Comparison of ENCODE assay signal across 8 cellular contexts in the genomic region with DNA sequence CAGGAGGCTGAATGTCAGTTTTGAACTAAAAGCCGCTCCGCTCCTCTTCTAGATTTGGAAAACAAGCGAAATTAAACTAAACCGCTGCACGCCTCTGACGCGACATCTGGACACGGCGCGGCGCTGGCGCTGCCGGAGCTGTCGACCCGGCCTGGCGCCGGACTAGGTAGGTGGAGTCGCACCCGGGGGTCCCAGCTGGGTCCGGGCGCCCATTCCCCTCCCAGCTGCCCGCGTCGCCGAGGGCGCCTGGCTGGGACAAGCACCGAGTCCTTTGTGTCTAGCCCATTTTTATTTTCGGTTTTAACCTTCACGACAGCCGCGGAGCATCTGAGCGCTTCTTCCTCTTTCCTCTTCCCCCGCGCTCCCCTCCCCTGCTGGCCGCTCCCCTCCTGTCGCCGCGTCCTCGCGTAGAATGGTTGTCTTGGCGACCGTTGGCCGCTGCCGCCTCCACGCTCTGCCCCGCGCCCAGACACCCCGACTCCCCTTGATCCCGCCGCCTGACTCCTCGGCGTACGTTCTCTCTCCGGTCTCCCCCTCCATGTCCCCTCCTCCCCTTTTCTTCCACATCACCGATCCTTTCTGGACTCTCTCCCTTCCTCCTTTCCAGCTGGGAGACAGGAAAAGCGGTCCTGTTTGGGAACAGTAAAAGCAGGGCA. TPM values are rescaled to one million over a fixed set of nuclear protein-coding genes. Genes with fewer than 3 reads are reported as not detected.
DNase-seq lines count a peak whose midpoint lies in the region; ATAC-seq and TF ChIP-seq lines count a peak whose summit lies in the region.

No MANE protein-coding gene starts in this region.

- H2AFZ ChIP-seq in neuron (ENCODE audit: low read depth, low read length), result peak overlapping the region; percentile 92

- intact Hi-C loops in upper lobe of right lung (cut with DNase I), result no loop called here

- H3K4me1 ChIP-seq in gastroesophageal sphincter, result peaks cover 0 to 22% (median 0%) of the 10 kb centered on the region in 3 donors
- H3K4me1 ChIP-seq in neuron (ENCODE audit: insufficient read depth, low read length), result peaks cover 21% of the 10 kb centered on the region
- H3K4me1 ChIP-seq in upper lobe of right lung, result no peaks in the 10 kb centered on the region

- peak; percentile 64 for ATAC-seq in GM19468 (IDR thresholded peaks at IDR 0.05; ENCODE audit: extremely low read depth, unreplicated experiment)
- ATAC-seq in HG03565 (IDR thresholded peaks at IDR 0.05; ENCODE audit: unreplicated experiment), result peak; percentile 78
- ATAC-seq in gastroesophageal sphincter, result peak; percentile 84
- peak; percentile 92 for ATAC-seq in upper lobe of right lung

- H3K9me3 ChIP-seq in gastroesophageal sphincter, result no peaks in the 10 kb centered on the region
- H3K9me3 ChIP-seq in neuron (ENCODE audit: low read length), result no peaks in the 10 kb centered on the region
- H3K9me3 ChIP-seq in upper lobe of right lung, result no peaks in the 10 kb centered on the region

- peaks cover 35% of the 10 kb centered on the region for H3K27me3 ChIP-seq in gastroesophageal sphincter
- H3K27me3 ChIP-seq in neuron (ENCODE audit: insufficient read depth, low read length), result peaks cover 77% of the 10 kb centered on the region
- H3K27me3 ChIP-seq in upper lobe of right lung, result peaks cover 24% of the 10 kb centered on the region

- TF ChIP-seq EP300 in gastroesophageal sphincter (IDR thresholded peaks at IDR 0.05), result no peak

- 0% methylated on average over 1 to 43 of the region's 56 CpGs for WGBS in gastroesophageal sphincter (ENCODE audit: low coverage in 1 of 2), 2 donors

- TF ChIP-seq CTCF in gastroesophageal sphincter (IDR thresholded peaks at IDR 0.05) (no peak), upper lobe of right lung (IDR thresholded peaks at IDR 0.05) (no peak)

- no peak for TF ChIP-seq POLR2A in gastroesophageal sphincter (IDR thresholded peaks at IDR 0.05)

- H3K4me3 ChIP-seq in gastroesophageal sphincter, result peak overlapping the region; percentile 71 to 79
- H3K4me3 ChIP-seq in neuron (ENCODE audit: low read length), result peak overlapping the region; percentile 54
- peak overlapping the region; percentile 89 for H3K4me3 ChIP-seq in upper lobe of right lung

- peak overlapping the region; percentile 41 to 87 (median 85) for H3K27ac ChIP-seq in gastroesophageal sphincter
- H3K27ac ChIP-seq in upper lobe of right lung, result peak overlapping the region; percentile 89

- H3K36me3 ChIP-seq in gastroesophageal sphincter (no peaks in the 10 kb centered on the region), neuron (ENCODE audit: insufficient read depth, low read length) (no peaks in the 10 kb centered on the region), upper lobe of right lung (no peaks in the 10 kb centered on the region)

- DNase-seq in DMS 273 treated with DMSO at 0.1 percent for 48 hours (lab: John Stamatoyannopoulos, UW) (peak; percentile 70), OCI-M1 (lab: John Stamatoyannopoulos, UW) (peak; percentile 91), upper lobe of right lung (peak; percentile 91)
- DNase-seq in activated T-helper 9 cell treated with anti-CD3 and anti-CD28 coated beads, Interleukin-2, amount 50 U/mL, for 16 hours (ENCODE audit: low read depth), result peak; percentile 61

RNA-seq across cellular contexts. Expression of a gene that starts 0.5 kb away (rescaled TPM):
- total RNA-seq in gastroesophageal sphincter (1 to 10 TPM in 1 of 4 donors, under 1 TPM in 2, not detected in 1; 0.42 to 3.9 (median 0.69) TPM), upper lobe of right lung (2.3 TPM)

RNA-seq across cellular contexts. Expression of a gene that starts 0.9 kb away (rescaled TPM):
- total RNA-seq in gastroesophageal sphincter (1 to 10 TPM in 2 of 4 donors, under 1 TPM in 1, not detected in 1; 0.94 to 9.7 (median 2.7) TPM), upper lobe of right lung (5.1 TPM)

RNA-seq across cellular contexts. Expression of a gene that starts 14.0 kb away (rescaled TPM):
- total RNA-seq in gastroesophageal sphincter (10 to 100 TPM in 1 of 4 donors, 1 to 10 TPM in 3; 6.2 to 21.6 (median 9.3) TPM), upper lobe of right lung (31.3 TPM)

Comparison
In these comparisons a context has a peak if more than half of its experiments do, and no peak if none do; other contexts are left out.
1. Peak in every context shown above with its lines: DNase-seq, ATAC-seq, H3K4me3 ChIP-seq and H3K27ac ChIP-seq.